In genomic region chr15:72116680-72117447, GRCh38 we compare ENCODE assay signal across 8 cellular contexts. TPM values are rescaled to one million over a fixed set of nuclear protein-coding genes. Genes with fewer than 3 reads are reported as not detected.
DNase-seq lines count a peak whose midpoint lies in the region; ATAC-seq and TF ChIP-seq lines count a peak whose summit lies in the region.

No MANE protein-coding gene starts in this region.

- TF ChIP-seq CTCF in AG09309 (IDR thresholded peaks at IDR 0.05; ENCODE audit: control insufficient read depth, insufficient read depth, low read depth, low read length, missing control alignments) = no peak
- TF ChIP-seq CTCF in left ventricle myocardium inferior (IDR thresholded peaks at IDR 0.05; ENCODE audit: borderline replicate concordance) = no peak

- H3K4me3 ChIP-seq in AG09309 (ENCODE audit: control insufficient read depth, low read depth, low read length) (peak overlapping the region; percentile 67), adipocyte (ENCODE audit: low read length) (peak overlapping the region; percentile 88), left ventricle myocardium inferior (peak overlapping the region; percentile 93)

- ATAC-seq in GM18511 (IDR thresholded peaks at IDR 0.05; ENCODE audit: unreplicated experiment) (peak; percentile 4), HG02610 (IDR thresholded peaks at IDR 0.05; ENCODE audit: unreplicated experiment) (no peak)

- peak overlapping the region; percentile 99 for H3K9ac ChIP-seq in adipocyte (ENCODE audit: low read length)

- H3K4me1 ChIP-seq in adipocyte (ENCODE audit: control insufficient read depth, insufficient read depth, low read length) (peaks cover 28% of the 10 kb centered on the region), left ventricle myocardium inferior (peaks cover 69% of the 10 kb centered on the region)

- intact Hi-C loops in left ventricle myocardium inferior (cut with micrococcal nuclease) (no loop called here), posterior cingulate gyrus (cut with DNase I) (no loop called here)

- H3K9me3 ChIP-seq in adipocyte (ENCODE audit: control insufficient read depth, low read length) = no peaks in the 10 kb centered on the region
- H3K9me3 ChIP-seq in left ventricle myocardium inferior (replicated peaks) = no peaks in the 10 kb centered on the region

- no peaks in the 10 kb centered on the region for H3K36me3 ChIP-seq in adipocyte (ENCODE audit: control insufficient read depth, insufficient read depth, low read length, severe bottlenecking)
- no peaks in the 10 kb centered on the region for H3K36me3 ChIP-seq in left ventricle myocardium inferior

- H3K27me3 ChIP-seq in adipocyte (replicated peaks; ENCODE audit: control insufficient read depth, insufficient read depth, low read length) (no peaks in the 10 kb centered on the region), left ventricle myocardium inferior (ENCODE audit: low read depth) (no peaks in the 10 kb centered on the region)

- peak overlapping the region; percentile 99 for H3K27ac ChIP-seq in left ventricle myocardium inferior (replicated peaks)

- DNase-seq in AG09309 (ENCODE audit: low read depth) (no peak), M059J (ENCODE audit: low read depth) (peak; percentile 53), adipocyte (ENCODE audit: low read depth) (peak; percentile 70), left ventricle myocardium inferior (peak; percentile 18), posterior cingulate gyrus (peak in 6 of 10 donors; percentile 6 to 67 (median 16)), COLO829 (ENCODE audit: low spot score) (no peak)

RNA-seq across cellular contexts. Expression of gene MYO9A, which starts 1.1 kb away (rescaled TPM):
- total RNA-seq in M059J (2014; rRNA removed; shearing (Covaris generic)) = 13.1 and 15.0 TPM in 2 replicates
- total RNA-seq in left ventricle myocardium inferior = 22.5 TPM

RNA-seq across cellular contexts. Expression of gene SENP8, which starts 1.3 kb away (rescaled TPM):
- total RNA-seq in M059J (2014; rRNA removed; shearing (Covaris generic)) = 2.2 and 2.5 TPM in 2 replicates
- total RNA-seq in left ventricle myocardium inferior = 6.5 TPM

Comparison
In these comparisons a context has a peak if more than half of its experiments do, and no peak if none do; other contexts are left out.
1. DNase-seq: peak in M059J (single experiment), adipocyte (single experiment), left ventricle myocardium inferior (single experiment) and posterior cingulate gyrus (6 of 10); none in AG09309 (single experiment) and COLO829 (single experiment).
2. Peak in every context shown above with its lines, with median percentiles within 50 percentile points of each other: H3K4me3 ChIP-seq.